34 cellular contexts compared by ENCODE assay signal in genomic region chr1:175527773-175528172, GRCh38.
"Had no signal": no experiment of that assay in that cellular context is flagged by ENCODE, and none has a peak within 500 bp of the region (broad histone marks: within the 10 kb centered on the region; RNA-seq: fewer than 3 reads in every experiment).

No MANE protein-coding gene starts in this region.

- H3K4me1 ChIP-seq: SJCRH30 had no signal

- H3K36me3 ChIP-seq: SJCRH30 had no signal

- H2AFZ ChIP-seq: PC-9 had no signal

- H3K9ac ChIP-seq: KMS-11 had no signal

- H3K4me3 ChIP-seq: PC-9, SJCRH30, SK-N-MC had no signal

- H3K9me3 ChIP-seq: SJCRH30 had no signal

- H3K4me2 ChIP-seq: KMS-11, PC-9 had no signal

- H3K27me3 ChIP-seq: SJCRH30 had no signal

- DNase-seq: Karpas-422, KBM-7, NCI-H1048, NCI-H1092 treated with DMSO at 0.1 percent for 48 hours, NCI-H1105 treated with DMSO at 0.1 percent for 48 hours, NCI-H1417, NCI-H1436, NCI-H146, NCI-H1694, NCI-H187, NCI-H1930, NCI-H2029 treated with DMSO at 0.1 percent for 48 hours, NCI-H2081 treated with DMSO at 0.1 percent for 48 hours, NCI-H2107, NCI-H2171, NCI-H226, NCI-H446 treated with DMSO at 0.1 percent for 48 hours, NCI-H510A, NCI-H524, NCI-H526, NCI-H69, NCI-H748 treated with DMSO at 0.1 percent for 48 hours, NCI-H82, PC-9, SHP77, SIG-M5, SJCRH30 had no signal

- FAIRE-seq: RCC 7860 had no signal

- ATAC-seq: Panc1, Right ventricle myocardium inferior, SK-N-SH treated with all-trans-retinoic acid at 6 μM for 48 hours had no signal

- H3K27ac ChIP-seq: KMS-11, PC-9, RWPE1, SJCRH30, SK-N-MC had no signal
